In genomic region chr10:93496322-93497041, GRCh38 we compare ENCODE assay signal across 8 cellular contexts.
DNase-seq lines count a peak whose midpoint lies in the region; ATAC-seq and TF ChIP-seq lines count a peak whose summit lies in the region.

TSS of gene CEP55 (plus strand) at chr10:93496612. CDS start at chr10:93500052, 3,440 bp downstream.

- peak; percentile 96 for DNase-seq in Ammon's horn (ENCODE audit: low spot score)
- DNase-seq in GM19238 (ENCODE audit: insufficient read length, low spot score), result peak; percentile 83
- peak; percentile 91 for DNase-seq in NCI-H510A treated with DMSO at 0.1 percent for 48 hours (lab: John Stamatoyannopoulos, UW)
- peak; percentile 90 for DNase-seq in activated CD4-positive, alpha-beta T cell treated with anti-CD3 and anti-CD28 coated beads for 1 hour
- DNase-seq in choroid plexus epithelial cell (ENCODE audit: low read depth), result peak; percentile 94
- DNase-seq in kidney tubule cell (ENCODE audit: low spot score), result peak; percentile 97
- DNase-seq in stimulated activated CD4-positive, alpha-beta T cell treated with anti-CD3 and anti-CD28 coated beads, Interleukin-1b, Interleukin-23, amount 100 ng/mL, for 24 hours (ENCODE audit: low read depth in 4 of 4, low spot score in 1 of 4), result peak; percentile 84 to 94 (median 90)

- H3K4me3 ChIP-seq in choroid plexus epithelial cell (ENCODE audit: low read depth, low read length), result peak within 1 kb of the TSS; percentile 80

- TF ChIP-seq CTCF in choroid plexus epithelial cell (conservative IDR thresholded peaks at IDR 0.05; ENCODE audit: low read depth, low read length), result no peak

- ATAC-seq in HG03439 (IDR thresholded peaks at IDR 0.05; ENCODE audit: unreplicated experiment), result peak; percentile 98

Comparison
In these comparisons a context has a peak if more than half of its experiments do, and no peak if none do; other contexts are left out.
1. Peak in every context shown above with its lines: DNase-seq, ATAC-seq and H3K4me3 ChIP-seq.